In genomic region chr5:51518607-51519006, GRCh38 we compare ENCODE assay signal across 17 cellular contexts.
A peak's percentile ranks its signal among the peaks of the same experiment; 100 is the strongest.
DNase-seq lines count a peak whose midpoint lies in the region; ATAC-seq and TF ChIP-seq lines count a peak whose summit lies in the region.
"Had no signal": no experiment of that assay in that cellular context is flagged by ENCODE, and none has a peak within 500 bp of the region (broad histone marks: within the 10 kb centered on the region; RNA-seq: fewer than 3 reads in every experiment).

No MANE protein-coding gene starts in this region.

- no peaks in the 10 kb centered on the region for H3K79me1 ChIP-seq in mesenchymal stem cell (replicated peaks; ENCODE audit: low read length, poor library complexity, severe bottlenecking)

- no peak for TF ChIP-seq EP300 in suprapubic skin (IDR thresholded peaks at IDR 0.05)

- no peak overlapping the region for H3K27ac ChIP-seq in PC-3 (ENCODE audit: low read length)
- H3K27ac ChIP-seq in mesenchymal stem cell (ENCODE audit: low read length, poor library complexity, severe bottlenecking), result no peak overlapping the region
- no peak overlapping the region for H3K27ac ChIP-seq in suprapubic skin

- H3K9ac ChIP-seq in PC-3 (ENCODE audit: low read length), result no peak overlapping the region
- no peak overlapping the region for H3K9ac ChIP-seq in mesenchymal stem cell (ENCODE audit: low read length)

- H3K4me1 ChIP-seq in PC-3 (ENCODE audit: insufficient read depth, low read length) (no peaks in the 10 kb centered on the region), mesenchymal stem cell (ENCODE audit: control insufficient read depth, insufficient read depth, low read depth, low read length) (no peaks in the 10 kb centered on the region), suprapubic skin (no peaks in the 10 kb centered on the region)

- H3K4ac ChIP-seq in mesenchymal stem cell (ENCODE audit: low read depth in 1 of 2, low read length in 2 of 2), result no peak overlapping the region

- H2AFZ ChIP-seq in PC-3 (ENCODE audit: low read length) (0 out of 2 replicates have a peak overlapping the region, but pooled peaks have one; percentile 22), mesenchymal stem cell (ENCODE audit: low read depth, low read length) (no peak overlapping the region)

- TF ChIP-seq POLR2A in suprapubic skin (IDR thresholded peaks at IDR 0.05), result no peak

- H3K23ac ChIP-seq in mesenchymal stem cell (ENCODE audit: low read length in 2 of 2), result no peak overlapping the region

- TF ChIP-seq CTCF in PC-3 (conservative IDR thresholded peaks at IDR 0.05; ENCODE audit: low read depth, low read length) (no peak), foreskin fibroblast (IDR thresholded peaks at IDR 0.05; ENCODE audit: low read depth, low read length) (no peak), suprapubic skin (IDR thresholded peaks at IDR 0.05) (no peak)

- no peak overlapping the region for H2BK5ac ChIP-seq in mesenchymal stem cell (ENCODE audit: low read depth, low read length, poor library complexity, severe bottlenecking)

- no peak overlapping the region for H3K14ac ChIP-seq in mesenchymal stem cell (ENCODE audit: low read length in 2 of 2)

- H2AK5ac ChIP-seq in mesenchymal stem cell (ENCODE audit: low read length, severe bottlenecking), result no peak overlapping the region

- no peaks in the 10 kb centered on the region for H3K79me2 ChIP-seq in PC-3 (ENCODE audit: low read length)

- H3K27me3 ChIP-seq in PC-3 (ENCODE audit: low read length), result no peaks in the 10 kb centered on the region
- no peaks in the 10 kb centered on the region for H3K27me3 ChIP-seq in mesenchymal stem cell (ENCODE audit: control insufficient read depth in 1 of 2, insufficient read depth in 1 of 2, low read length in 2 of 2)
- H3K27me3 ChIP-seq in suprapubic skin, result no peaks in the 10 kb centered on the region

- CTCF ChIA-PET in PC-3 (lab: Charles Lee), result interaction anchor here (0.6 kb wide), 1 partner anchor 488 kb away, joined by 3 read pairs; no protein-coding TSS in a partner anchor

- H3K18ac ChIP-seq in mesenchymal stem cell (ENCODE audit: low read depth in 1 of 2, low read length in 2 of 2), result no peak overlapping the region

- H3K4me3 ChIP-seq in PC-3 (ENCODE audit: low read length) (no peak overlapping the region), mesenchymal stem cell (ENCODE audit: insufficient read depth in 1 of 2, low read depth in 1 of 2, low read length in 2 of 2) (no peak overlapping the region), foreskin fibroblast (ENCODE audit: low read depth in 1 of 2, low read length in 2 of 2) (no peak overlapping the region), suprapubic skin (no peak overlapping the region)
- H3K4me3 ChIP-seq: GM12878 had no signal

- H4K91ac ChIP-seq in mesenchymal stem cell (ENCODE audit: low read length), result no peak overlapping the region

- intact Hi-C loops in PC-3 (cut with micrococcal nuclease), result no loop called here

- no peaks in the 10 kb centered on the region for H3K9me2 ChIP-seq in PC-3 (replicated peaks; ENCODE audit: low read length)

- no peak overlapping the region for H2BK15ac ChIP-seq in mesenchymal stem cell (ENCODE audit: low read depth, poor library complexity, severe bottlenecking)

- no peaks in the 10 kb centered on the region for H4K20me1 ChIP-seq in PC-3 (ENCODE audit: low read length)

- H3F3A ChIP-seq in PC-3 (ENCODE audit: low read length, unreplicated experiment), result no peaks in the 10 kb centered on the region

- no peak for ATAC-seq in PC-3
- ATAC-seq: GM12878, Right ventricle myocardium inferior had no signal

- POLR2A ChIA-PET in PC-3 (lab: Charles Lee; ENCODE audit: unreplicated experiment), result no interaction called here

- H3K36me3 ChIP-seq in PC-3 (ENCODE audit: low read depth, low read length), result no peaks in the 10 kb centered on the region
- H3K36me3 ChIP-seq in mesenchymal stem cell (ENCODE audit: control insufficient read depth in 1 of 2, insufficient read depth in 2 of 2, low read depth in 1 of 2, low read length in 2 of 2), result no peaks in the 10 kb centered on the region
- H3K36me3 ChIP-seq in suprapubic skin, result no peaks in the 10 kb centered on the region

- H3K9me3 ChIP-seq in PC-3 (ENCODE audit: low read length) (no peaks in the 10 kb centered on the region), mesenchymal stem cell (ENCODE audit: control insufficient read depth, low read length) (no peaks in the 10 kb centered on the region), suprapubic skin (no peaks in the 10 kb centered on the region)

- H2BK120ac ChIP-seq in mesenchymal stem cell (ENCODE audit: low read depth, low read length), result no peak overlapping the region

- DNase-seq in DMS79 (lab: John Stamatoyannopoulos, UW) (peak; percentile 57), HT-29 (ENCODE audit: low spot score) (peak; percentile 15), PC-3 (no peak), mesenchymal stem cell (peak; percentile 11), foreskin fibroblast (no peak), GDM1 (lab: John Stamatoyannopoulos, UW) (no peak), NCI-H2196 (lab: John Stamatoyannopoulos, UW; ENCODE audit: unreplicated experiment) (no peak), suprapubic skin (ENCODE audit: low spot score in 2 of 2) (no peak)
- DNase-seq: CD4-positive, alpha-beta memory T cell; DMS 273 treated with DMSO at 0.1 percent for 48 hours; HCEC 1CT; KBM-7; NCI-H1048; NCI-H187; NCI-H526 had no signal

- WGBS in mesenchymal stem cell, result 47% methylated on average over 5 of the region's 5 CpGs
- whole genome bisulfite sequencing in suprapubic skin, result 31% methylated on average over 5 of the region's 5 CpGs

- no TSS peak for BruUV-seq in PC-3 (replicated peaks; lab: Mats Ljungman, UMichigan)

- H2BK12ac ChIP-seq in mesenchymal stem cell (ENCODE audit: low read length in 2 of 2), result no peak overlapping the region

- no peak overlapping the region for H4K8ac ChIP-seq in mesenchymal stem cell (ENCODE audit: low read length)

- H3K4me2 ChIP-seq in PC-3 (ENCODE audit: low read length) (no peak overlapping the region), mesenchymal stem cell (ENCODE audit: low read length, poor library complexity, severe bottlenecking) (no peak overlapping the region)

Comparison
In these comparisons a context has a peak if more than half of its experiments do, and no peak if none do; other contexts are left out.
1. DNase-seq: peak in DMS79 (single experiment), HT-29 (single experiment) and mesenchymal stem cell (single experiment); none in PC-3 (single experiment), foreskin fibroblast (0 of 2), GDM1 (single experiment), NCI-H2196 (single experiment) and suprapubic skin (0 of 2).